ENCODE assay signal across 16 cellular contexts in genomic region chr2:38692636-38693318, GRCh38. TPM values are rescaled to one million over a fixed set of nuclear protein-coding genes. Genes with fewer than 3 reads are reported as not detected.
DNase-seq lines count a peak whose midpoint lies in the region; ATAC-seq, FAIRE-seq and TF ChIP-seq lines count a peak whose summit lies in the region.
"Had no signal": no experiment of that assay in that cellular context is flagged by ENCODE, and none has a peak within 500 bp of the region (broad histone marks: within the 10 kb centered on the region; RNA-seq: fewer than 3 reads in every experiment).

No MANE protein-coding gene starts in this region.

- intact Hi-C loops in adrenal gland (cut with DNase I), result no loop called here
- intact Hi-C loops in sigmoid colon (cut with DNase I), result no loop called here

- TF ChIP-seq CTCF in adrenal gland (IDR thresholded peaks at IDR 0.05) (peak in 1 of 6 experiments; percentile 4), D721Med (IDR thresholded peaks at IDR 0.05; ENCODE audit: insufficient read depth, missing control alignments) (no peak), sigmoid colon (IDR thresholded peaks at IDR 0.05) (no peak)

- 61 to 83% (median 70%) methylated on average over 8 of the region's 8 CpGs for WGBS in adrenal gland, 4 donors
- WGBS in mesenchymal stem cell, result 97% methylated on average over 7 of the region's 8 CpGs
- 44 to 81% methylated on average over 8 of the region's 8 CpGs for WGBS in sigmoid colon, 2 donors

- no peak overlapping the region for H4K8ac ChIP-seq in mesenchymal stem cell (ENCODE audit: low read length)

- peak overlapping the region in 1 of 2 experiments; percentile 72 for H2BK12ac ChIP-seq in mesenchymal stem cell (ENCODE audit: low read length in 2 of 2)

- no peak for ATAC-seq in stimulated activated naive CD8-positive, alpha-beta T cell treated with anti-CD3 and anti-CD28 coated beads, Interleukin-15, Interleukin-2, amounts not matched to agents 100 U/mL and 50 U/mL, for 24 hours
- ATAC-seq: gastroesophageal sphincter had no signal

- H3K36me3 ChIP-seq in adrenal gland (replicated peaks in 1 of 2) (peaks cover 0 to 18% of the 10 kb centered on the region in 2 donors), mesenchymal stem cell (ENCODE audit: control insufficient read depth in 1 of 2, insufficient read depth in 2 of 2, low read depth in 1 of 2, low read length in 2 of 2) (no peaks in the 10 kb centered on the region), sigmoid colon (peaks cover 0 to 4% (median 2%) of the 10 kb centered on the region in 4 donors)
- H3K36me3 ChIP-seq: suprapubic skin had no signal

- TF ChIP-seq POLR2A in adrenal gland (IDR thresholded peaks at IDR 0.05) (peak in 1 of 2 donors; percentile 33), sigmoid colon (IDR thresholded peaks at IDR 0.05) (no peak)

- H3K4me3 Mint-ChIP-seq in stimulated activated naive CD8-positive, alpha-beta T cell treated with anti-CD3 and anti-CD28 coated beads, Interleukin-15, Interleukin-2, amounts not matched to agents 100 ng/mL and 50 ng/mL, for 24 hours, result no peak overlapping the region
- H3K4me3 Mint-ChIP-seq: B cell; dendritic cell treated with granulocyte-macrophage colony-stimulating factor and Interleukin-4, amounts not matched to agents 40 ng/mL and 50 ng/mL, for 4 days had no signal

- peak overlapping the region; percentile 39 for H3K27ac Mint-ChIP-seq in stimulated activated naive CD8-positive, alpha-beta T cell treated with anti-CD3 and anti-CD28 coated beads, Interleukin-15, Interleukin-2, amounts not matched to agents 100 ng/mL and 50 ng/mL, for 24 hours
- H3K27ac Mint-ChIP-seq: B cell; dendritic cell treated with granulocyte-macrophage colony-stimulating factor and Interleukin-4, amounts not matched to agents 40 ng/mL and 50 ng/mL, for 4 days had no signal

- H4K91ac ChIP-seq in mesenchymal stem cell (ENCODE audit: low read length), result no peak overlapping the region

- no peak overlapping the region for H2BK15ac ChIP-seq in mesenchymal stem cell (ENCODE audit: low read depth, poor library complexity, severe bottlenecking)

- H2AFZ ChIP-seq in mesenchymal stem cell (ENCODE audit: low read depth, low read length), result no peak overlapping the region

- no peak overlapping the region for H2BK5ac ChIP-seq in mesenchymal stem cell (ENCODE audit: low read depth, low read length, poor library complexity, severe bottlenecking)

- H3K14ac ChIP-seq in mesenchymal stem cell (ENCODE audit: low read length in 2 of 2), result peak overlapping the region in 1 of 2 experiments; percentile 91

- peaks cover 63% of the 10 kb centered on the region for H3K36me3 Mint-ChIP-seq in stimulated activated naive CD8-positive, alpha-beta T cell treated with anti-CD3 and anti-CD28 coated beads, Interleukin-15, Interleukin-2, amounts not matched to agents 100 ng/mL and 50 ng/mL, for 24 hours (ENCODE audit: low read depth)

- peak overlapping the region in 1 of 2 experiments; percentile 51 for H3K4ac ChIP-seq in mesenchymal stem cell (ENCODE audit: low read depth in 1 of 2, low read length in 2 of 2)

- no peak overlapping the region for H3K4me2 ChIP-seq in mesenchymal stem cell (ENCODE audit: low read length, poor library complexity, severe bottlenecking)

- no peak for FAIRE-seq in D721Med (lab: Jason Lieb, UNC)

- peak overlapping the region in 1 of 2 experiments; percentile 62 for H3K18ac ChIP-seq in mesenchymal stem cell (ENCODE audit: low read depth in 1 of 2, low read length in 2 of 2)

- H3K27me3 Mint-ChIP-seq in stimulated activated naive CD8-positive, alpha-beta T cell treated with anti-CD3 and anti-CD28 coated beads, Interleukin-15, Interleukin-2, amounts not matched to agents 100 ng/mL and 50 ng/mL, for 24 hours, result no peaks in the 10 kb centered on the region
- H3K27me3 Mint-ChIP-seq: B cell; dendritic cell treated with granulocyte-macrophage colony-stimulating factor and Interleukin-4, amounts not matched to agents 40 ng/mL and 50 ng/mL, for 4 days; IgD-negative memory B cell had no signal

- DNase-seq in stimulated activated naive CD8-positive, alpha-beta T cell treated with anti-CD3 and anti-CD28 coated beads, Interleukin-15, Interleukin-2, amounts not matched to agents 100 U/mL and 50 U/mL, for 24 hours, result no peak
- DNase-seq in adrenal gland (peak; percentile 66 to 93 (median 84)), mesenchymal stem cell (no peak), kidney tubule cell (ENCODE audit: low spot score) (no peak), D721Med (ENCODE audit: insufficient read length, low spot score) (no peak), sigmoid colon (no peak), germinal center (ENCODE audit: low spot score) (no peak)
- DNase-seq: activated gamma-delta T cell, NCI-H2029, psoas muscle had no signal

- H3K4me1 ChIP-seq in adrenal gland (replicated peaks in 1 of 2) (peaks cover 46 to 60% of the 10 kb centered on the region in 2 donors), mesenchymal stem cell (ENCODE audit: control insufficient read depth, insufficient read depth, low read depth, low read length) (peaks cover 14% of the 10 kb centered on the region), sigmoid colon (peaks cover 0 to 6% (median 3%) of the 10 kb centered on the region in 4 donors)
- H3K4me1 ChIP-seq: gastroesophageal sphincter had no signal

- H2BK120ac ChIP-seq in mesenchymal stem cell (ENCODE audit: low read depth, low read length), result no peak overlapping the region

- H3K9me3 ChIP-seq in adrenal gland (replicated peaks in 1 of 3) (no peaks in the 10 kb centered on the region), mesenchymal stem cell (ENCODE audit: control insufficient read depth, low read length) (no peaks in the 10 kb centered on the region), sigmoid colon (no peaks in the 10 kb centered on the region)
- H3K9me3 ChIP-seq: gastroesophageal sphincter, psoas muscle, suprapubic skin had no signal

- TF ChIP-seq EP300 in sigmoid colon (IDR thresholded peaks at IDR 0.05), result no peak

- no peak overlapping the region for H3K4me3 ChIP-seq in adrenal gland
- no peak overlapping the region for H3K4me3 ChIP-seq in mesenchymal stem cell (ENCODE audit: insufficient read depth in 1 of 2, low read depth in 1 of 2, low read length in 2 of 2)
- no peak overlapping the region for H3K4me3 ChIP-seq in sigmoid colon
- H3K4me3 ChIP-seq: gastroesophageal sphincter, psoas muscle, suprapubic skin had no signal

- no peaks in the 10 kb centered on the region for H3K27me3 ChIP-seq in adrenal gland
- no peaks in the 10 kb centered on the region for H3K27me3 ChIP-seq in mesenchymal stem cell (ENCODE audit: control insufficient read depth in 1 of 2, insufficient read depth in 1 of 2, low read length in 2 of 2)
- H3K27me3 ChIP-seq in sigmoid colon, result no peaks in the 10 kb centered on the region
- H3K27me3 ChIP-seq: gastroesophageal sphincter, suprapubic skin had no signal

- H2AK5ac ChIP-seq in mesenchymal stem cell (ENCODE audit: low read length, severe bottlenecking), result peak overlapping the region; percentile 44

- no peak overlapping the region for H3K23ac ChIP-seq in mesenchymal stem cell (ENCODE audit: low read length in 2 of 2)

- peaks cover 58% of the 10 kb centered on the region for H3K4me1 Mint-ChIP-seq in stimulated activated naive CD8-positive, alpha-beta T cell treated with anti-CD3 and anti-CD28 coated beads, Interleukin-15, Interleukin-2, amounts not matched to agents 100 ng/mL and 50 ng/mL, for 24 hours (ENCODE audit: low read depth)

- peaks cover 2% of the 10 kb centered on the region for H3K79me1 ChIP-seq in mesenchymal stem cell (replicated peaks; ENCODE audit: low read length, poor library complexity, severe bottlenecking)

- H3K27ac ChIP-seq in adrenal gland (peak overlapping the region; percentile 34 to 69 (median 52)), mesenchymal stem cell (ENCODE audit: low read length, poor library complexity, severe bottlenecking) (no peak overlapping the region), sigmoid colon (no peak overlapping the region)
- H3K27ac ChIP-seq: gastroesophageal sphincter, psoas muscle, suprapubic skin had no signal

- no peak overlapping the region for H3K9ac ChIP-seq in mesenchymal stem cell (ENCODE audit: low read length)

- H3K9me3 Mint-ChIP-seq in stimulated activated naive CD8-positive, alpha-beta T cell treated with anti-CD3 and anti-CD28 coated beads, Interleukin-15, Interleukin-2, amounts not matched to agents 100 ng/mL and 50 ng/mL, for 24 hours, result no peaks in the 10 kb centered on the region
- H3K9me3 Mint-ChIP-seq: dendritic cell treated with granulocyte-macrophage colony-stimulating factor and Interleukin-4, amounts not matched to agents 40 ng/mL and 50 ng/mL, for 4 days; IgD-negative memory B cell had no signal

RNA-seq across cellular contexts. Expression of gene GALM, which starts 26.9 kb away (rescaled TPM):
- total RNA-seq in adrenal gland (100 to 1,000 TPM in 7 of 8 donors, 10 to 100 TPM in 1; 40.0 to 351 (median 178) TPM), sigmoid colon (10 to 100 TPM in 3 of 4 donors, 1 to 10 TPM in 1; 9.5 to 35.2 (median 19.0) TPM)
- polyA plus RNA-seq in adrenal gland (100 to 1,000 TPM in 2 of 3 donors, 10 to 100 TPM in 1; 71.8 to 172 (median 127) TPM), sigmoid colon (10 to 100 TPM; 35.5 to 45.1 (median 41.4) TPM)
- 10.1 TPM for polyA plus RNA-seq in mesenchymal stem cell (2013, experiment 1 of 2)
- 10.3 TPM for polyA plus RNA-seq in mesenchymal stem cell (2013, experiment 2 of 2)

RNA-seq across cellular contexts. Expression of gene SRSF7, which starts 58.4 kb away (rescaled TPM):
- 100 to 1,000 TPM in 2 of 8 donors, 10 to 100 TPM in 6; 39.8 to 153 (median 82.6) TPM for total RNA-seq in adrenal gland
- 100 to 1,000 TPM; 125 to 248 (median 146) TPM for polyA plus RNA-seq in adrenal gland
- 99.0 TPM for polyA plus RNA-seq in mesenchymal stem cell (2013, experiment 1 of 2)
- polyA plus RNA-seq in mesenchymal stem cell (2013, experiment 2 of 2), result 108 TPM
- 100 to 1,000 TPM in 2 of 4 donors, 10 to 100 TPM in 2; 73.1 to 140 (median 97.0) TPM for total RNA-seq in sigmoid colon
- 100 to 1,000 TPM in 1 of 3 donors, 10 to 100 TPM in 2; 55.9 to 146 (median 78.6) TPM for polyA plus RNA-seq in sigmoid colon

Comparison
In these comparisons a context has a peak if more than half of its experiments do, and no peak if none do; other contexts are left out.
1. DNase-seq: peak in adrenal gland (7 of 7); none in stimulated activated naive CD8-positive, alpha-beta T cell treated with anti-CD3 and anti-CD28 coated beads, Interleukin-15, Interleukin-2, amounts not matched to agents 100 U/mL and 50 U/mL, for 24 hours (single experiment), mesenchymal stem cell (single experiment), kidney tubule cell (single experiment), D721Med (single experiment), sigmoid colon (single experiment) and germinal center (single experiment).
2. H3K27ac ChIP-seq: peak in adrenal gland (5 of 5); none in mesenchymal stem cell (single experiment) and sigmoid colon (0 of 4).